Comparison of ENCODE assay signal across 20 cellular contexts in genomic region chr7:7647495-7648036, GRCh38.
"Had no signal": no experiment of that assay in that cellular context is flagged by ENCODE, and none has a peak within 500 bp of the region (broad histone marks: within the 10 kb centered on the region; RNA-seq: fewer than 3 reads in every experiment).

No MANE protein-coding gene starts in this region.

- H3K27me3 ChIP-seq: MG63, Peyer's patch, SJCRH30 had no signal

- H3K27ac ChIP-seq: KMS-11, PC-9, Peyer's patch, SJCRH30 had no signal

- DNase-seq: IMR-90, Kasumi-1, MG63, NCI-H1092 treated with DMSO at 0.1 percent for 48 hours, NCI-H1436, NCI-H187, NCI-H2081, NCI-H2107, NCI-H2227 treated with DMSO at 0.1 percent for 48 hours, NCI-H69, NCI-H774, OCI-M1, PC-9, Peyer's patch, SHP77 treated with DMSO at 0.1 percent for 48 hours, SJCRH30, T-helper 1 cell had no signal

- H3K36me3 ChIP-seq: MG63, Peyer's patch, SJCRH30 had no signal

- ATAC-seq: Right ventricle myocardium inferior, SK-N-SH treated with all-trans-retinoic acid at 6 μM for 48 hours had no signal

- H3K9me3 ChIP-seq: MG63, Peyer's patch, SJCRH30 had no signal

- H3K4me1 ChIP-seq: Peyer's patch, SJCRH30 had no signal

- H3K4me3 ChIP-seq: MG63, PC-9, Peyer's patch, SJCRH30 had no signal

- H3K4me2 ChIP-seq: KMS-11, PC-9 had no signal

- H2AFZ ChIP-seq: PC-9 had no signal

- H3K9ac ChIP-seq: KMS-11 had no signal
